1 cellular context compared by ENCODE assay signal in genomic region chr2:40448476-40449079, GRCh38.
TF ChIP-seq lines count a peak whose summit lies in the region.

No MANE protein-coding gene starts in this region.

TF ChIP-seq in HepG2, 621 proteins besides CTCF, POLR2A, EP300 and RAD21 (continued from another document):
- TF ChIP-seq, protein P1, sequence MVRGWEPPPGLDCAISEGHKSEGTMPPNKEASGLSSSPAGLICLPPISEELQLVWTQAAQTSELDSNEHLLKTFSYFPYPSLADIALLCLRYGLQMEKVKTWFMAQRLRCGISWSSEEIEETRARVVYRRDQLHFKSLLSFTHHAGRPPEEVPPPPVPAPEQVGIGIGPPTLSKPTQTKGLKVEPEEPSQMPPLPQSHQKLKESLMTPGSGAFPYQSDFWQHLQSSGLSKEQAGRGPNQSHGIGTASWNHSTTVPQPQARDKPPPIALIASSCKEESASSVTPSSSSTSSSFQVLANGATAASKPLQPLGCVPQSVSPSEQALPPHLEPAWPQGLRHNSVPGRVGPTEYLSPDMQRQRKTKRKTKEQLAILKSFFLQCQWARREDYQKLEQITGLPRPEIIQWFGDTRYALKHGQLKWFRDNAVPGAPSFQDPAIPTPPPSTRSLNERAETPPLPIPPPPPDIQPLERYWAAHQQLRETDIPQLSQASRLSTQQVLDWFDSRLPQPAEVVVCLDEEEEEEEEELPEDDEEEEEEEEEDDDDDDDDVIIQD (CRISPR knock-in tag; IDR thresholded peaks at IDR 0.05; ENCODE audit: low read depth) = no peak
- TF ChIP-seq SYNCRIP (IDR thresholded peaks at IDR 0.05; ENCODE audit: insufficient read depth, low read depth, low read length) = no peak
